In the genomic region with DNA sequence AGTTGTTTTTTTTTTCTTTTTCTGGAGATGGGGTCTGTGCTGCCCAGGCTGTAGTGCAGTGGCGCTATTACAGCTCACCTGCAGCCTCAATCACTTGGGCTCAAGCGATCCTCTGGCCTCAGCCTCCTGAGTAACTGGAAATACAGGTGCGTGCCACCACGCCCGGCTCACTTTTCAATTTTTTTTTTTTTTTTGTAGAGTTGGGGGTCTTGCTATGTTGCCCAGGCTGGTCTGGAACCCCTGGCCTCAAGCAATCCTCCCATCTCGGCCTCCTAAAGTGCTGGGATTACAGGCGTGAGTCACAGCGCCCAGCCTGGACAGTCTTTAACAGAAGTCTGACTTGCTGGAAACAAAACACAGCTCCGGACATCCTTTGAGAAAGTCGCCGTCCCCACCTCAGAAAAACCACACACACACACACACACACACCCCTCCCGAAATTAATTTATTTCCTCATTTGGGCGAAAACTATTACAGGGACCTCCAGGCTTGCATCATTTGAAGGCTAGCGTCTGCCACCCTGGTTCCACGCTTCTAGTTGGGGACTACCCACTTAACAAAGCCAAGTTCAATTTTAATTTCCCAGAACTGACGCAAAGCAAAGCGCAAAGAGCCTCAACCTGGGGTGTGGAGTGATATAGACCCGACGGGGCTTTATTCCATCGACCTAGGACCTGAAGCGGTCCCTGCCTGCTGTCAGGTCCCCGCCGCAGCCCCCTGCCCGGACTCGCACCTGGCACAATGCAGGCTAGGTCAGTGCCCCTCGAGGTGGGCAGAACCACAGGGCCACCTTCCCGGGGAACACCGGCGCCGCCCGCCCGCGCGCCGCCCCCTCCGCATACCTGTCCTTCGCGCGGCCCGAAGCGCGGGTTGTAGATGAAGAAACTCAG, we compare ENCODE assay signal across 8 cellular contexts. TPM values are rescaled to one million over a fixed set of nuclear protein-coding genes. Genes with fewer than 3 reads are reported as not detected.
DNase-seq lines count a peak whose midpoint lies in the region; ATAC-seq and TF ChIP-seq lines count a peak whose summit lies in the region.
"Not testable (repeated sequence)": the region's sequence is repeated elsewhere in the genome, so short reads cannot be mapped to it uniquely, and the experiment has no call there.

No MANE protein-coding gene starts in this region.

- intact Hi-C loops in breast epithelium (cut with DNase I; ENCODE audit: low total_unique reads); sciatic nerve (cut with DNase I): not testable (repeated sequence)

- H3K4me3 ChIP-seq in AG09309 (ENCODE audit: control insufficient read depth, low read depth, low read length) (peak overlapping the region; percentile 35), HFF-Myc (replicated peaks; ENCODE audit: low read depth, low read length) (peak overlapping the region; percentile 42), breast epithelium (peak overlapping the region; percentile 51 to 73 (median 66)), iPS-18a (ENCODE audit: low read length) (peak overlapping the region; percentile 44)

- H3K4me1 Mint-ChIP-seq in T-helper 1 cell treated with Interleukin-12 subunit alpha and Interleukin-12 subunit beta and Interleukin-4 antibody, amounts not matched to agents 30 μg/mL and 1 μg/mL, for 36 hours (ENCODE audit: low read depth), result not testable (repeated sequence)

- H3K9ac ChIP-seq in iPS-18a (ENCODE audit: low read length), result not testable (repeated sequence)

- not testable (repeated sequence) for H3K27ac Mint-ChIP-seq in T-helper 1 cell treated with Interleukin-12 subunit alpha and Interleukin-12 subunit beta and Interleukin-4 antibody, amounts not matched to agents 30 μg/mL and 1 μg/mL, for 36 hours

- not testable (repeated sequence) for TF ChIP-seq POLR2A in breast epithelium (IDR thresholded peaks at IDR 0.05)

- H3K4me3 Mint-ChIP-seq in T-helper 1 cell treated with Interleukin-12 subunit alpha and Interleukin-12 subunit beta and Interleukin-4 antibody, amounts not matched to agents 30 μg/mL and 1 μg/mL, for 36 hours, result peak overlapping the region; percentile 87

- not testable (repeated sequence) for H3K27me3 ChIP-seq in breast epithelium; iPS-18a (ENCODE audit: control insufficient read depth, insufficient read depth, low read length)

- TF ChIP-seq CTCF in AG09309 (IDR thresholded peaks at IDR 0.05; ENCODE audit: control insufficient read depth, insufficient read depth, low read depth, low read length, missing control alignments); HFF-Myc (IDR thresholded peaks at IDR 0.05; ENCODE audit: low read depth, low read length, missing control alignments); breast epithelium (IDR thresholded peaks at IDR 0.05): not testable (repeated sequence)

- H3K36me3 Mint-ChIP-seq in T-helper 1 cell treated with Interleukin-12 subunit alpha and Interleukin-12 subunit beta and Interleukin-4 antibody, amounts not matched to agents 30 μg/mL and 1 μg/mL, for 36 hours (ENCODE audit: low read depth), result peaks cover 10% of the 10 kb centered on the region

- not testable (repeated sequence) for H3K27me3 Mint-ChIP-seq in T-helper 1 cell treated with Interleukin-12 subunit alpha and Interleukin-12 subunit beta and Interleukin-4 antibody, amounts not matched to agents 30 μg/mL and 1 μg/mL, for 36 hours (ENCODE audit: low read depth)

- peak; percentile 53 for ATAC-seq in GM18909 (IDR thresholded peaks at IDR 0.05; ENCODE audit: poor library complexity, unreplicated experiment)
- peak; percentile 42 for ATAC-seq in HG03442 (IDR thresholded peaks at IDR 0.05; ENCODE audit: unreplicated experiment)
- ATAC-seq in sciatic nerve, result peak; percentile 44

- not testable (repeated sequence) for H3K4me1 ChIP-seq in breast epithelium; iPS-18a (ENCODE audit: control insufficient read depth, low read depth, low read length)

- not testable (repeated sequence) for H3K27ac ChIP-seq in breast epithelium; iPS-18a (ENCODE audit: low read length)

- not testable (repeated sequence) for DNase-seq in AG09309 (ENCODE audit: low read depth); HFF-Myc (ENCODE audit: extremely low read depth, low read depth); breast epithelium (ENCODE audit: low spot score in 2 of 2); sciatic nerve (ENCODE audit: low spot score)

- not testable (repeated sequence) for H3K9me3 Mint-ChIP-seq in T-helper 1 cell treated with Interleukin-12 subunit alpha and Interleukin-12 subunit beta and Interleukin-4 antibody, amounts not matched to agents 30 μg/mL and 1 μg/mL, for 36 hours

- not testable (repeated sequence) for H3K9me3 ChIP-seq in breast epithelium; iPS-18a (ENCODE audit: control insufficient read depth, low read depth, low read length)

- not testable (repeated sequence) for H3K36me3 ChIP-seq in breast epithelium
- H3K36me3 ChIP-seq in iPS-18a (ENCODE audit: control insufficient read depth, low read depth, low read length), result peaks cover 15% of the 10 kb centered on the region

RNA-seq across cellular contexts. Expression of gene CCZ1B, which starts 0.6 kb away (rescaled TPM):
- 10 to 100 TPM; 36.3 to 78.2 (median 69.8) TPM for total RNA-seq in breast epithelium
- total RNA-seq in sciatic nerve, result 92.1 TPM
